Comparison of ENCODE assay signal across 21 cellular contexts in the genomic region with DNA sequence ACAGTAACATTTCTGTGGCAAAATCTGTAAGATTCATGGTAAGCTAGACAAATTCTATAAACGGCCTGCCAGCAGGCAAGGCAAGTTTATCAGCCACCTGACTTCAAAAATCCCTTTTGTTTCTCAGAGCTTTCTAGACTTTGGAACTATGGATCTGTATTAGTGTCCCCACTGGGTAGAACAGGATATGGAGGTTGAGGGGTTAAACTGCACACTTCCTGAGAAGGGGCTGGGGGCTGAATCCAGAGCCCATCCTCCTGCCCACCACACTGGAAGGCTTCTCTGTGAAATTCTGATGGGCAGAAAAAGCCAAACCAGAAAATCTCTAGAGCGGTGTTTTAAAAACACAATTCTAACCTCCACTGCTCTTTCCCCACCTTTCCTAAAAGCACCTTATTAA.
"Had no signal": no experiment of that assay in that cellular context is flagged by ENCODE, and none has a peak within 500 bp of the region (broad histone marks: within the 10 kb centered on the region; RNA-seq: fewer than 3 reads in every experiment).

No MANE protein-coding gene starts in this region.

- H3K27me3 ChIP-seq: heart right ventricle, hepatocyte, left lung, ovary, right atrium auricular region, right lobe of liver, suprapubic skin, tibial nerve, uterus had no signal

- H3K4me2 ChIP-seq: hepatocyte, smooth muscle cell had no signal

- H3K9me3 ChIP-seq: heart right ventricle, left lung, ovary, right atrium auricular region, right lobe of liver, suprapubic skin, thoracic aorta, tibial nerve, uterus had no signal

- H2AFZ ChIP-seq: hepatocyte had no signal

- FAIRE-seq: kidney had no signal

- DNase-seq: heart right ventricle; kidney; left colon; left lung; naive thymus-derived CD8-positive, alpha-beta T cell; occipital lobe; ovary; right lobe of liver; stimulated activated CD4-positive, alpha-beta T cell treated with anti-CD3 and anti-CD28 coated beads, Interleukin-1b, Interleukin-23, amount 100 ng/mL, for 48 hours; stimulated activated CD4-positive, alpha-beta T cell treated with anti-CD3 and anti-CD28 coated beads, Interleukin-2, amount 100 ng/mL, for 48 hours; stimulated activated CD4-positive, alpha-beta T cell treated with anti-CD3 and anti-CD28 coated beads, Interleukin-4, amount 100 ng/mL, for 4 hours; stimulated activated CD8-positive, alpha-beta memory T cell treated with anti-CD3 and anti-CD28 coated beads, Interleukin-4, amount 100 ng/mL, for 48 hours; uterus had no signal

- H3K79me2 ChIP-seq: hepatocyte had no signal

- H3K27ac ChIP-seq: heart right ventricle, hepatocyte, left lung, ovary, right atrium auricular region, right lobe of liver, suprapubic skin, thoracic aorta, tibial nerve, uterus had no signal

- H3K4me1 ChIP-seq: heart right ventricle, left lung, right atrium auricular region, right lobe of liver, suprapubic skin, tibial nerve, uterus had no signal

- H3K36me3 ChIP-seq: left lung, ovary, uterus had no signal

- H3K4me3 ChIP-seq: heart right ventricle, hepatocyte, left lung, lung, ovary, right atrium auricular region, right lobe of liver, smooth muscle cell, suprapubic skin, thoracic aorta, tibial nerve, uterus had no signal

- ATAC-seq: heart right ventricle; left colon; naive thymus-derived CD8-positive, alpha-beta T cell; stimulated activated memory B cell treated with anti-CD40 and anti-IgM and Interleukin-4, amounts not matched to agents 10 μg/mL and 1 μg/mL and 100 μg/mL, for 72 hours had no signal
